ENCODE assay signal across 15 cellular contexts in genomic region chr15:99511529-99511864, GRCh38. TPM values are rescaled to one million over a fixed set of nuclear protein-coding genes. Genes with fewer than 3 reads are reported as not detected.
A peak's percentile ranks its signal among the peaks of the same experiment; 100 is the strongest.
DNase-seq lines count a peak whose midpoint lies in the region; ATAC-seq, FAIRE-seq and TF ChIP-seq lines count a peak whose summit lies in the region.
"Had no signal": no experiment of that assay in that cellular context is flagged by ENCODE, and none has a peak within 500 bp of the region (broad histone marks: within the 10 kb centered on the region; RNA-seq: fewer than 3 reads in every experiment).

No MANE protein-coding gene starts in this region.

- no peaks in the 10 kb centered on the region for H3K36me3 Mint-ChIP-seq in activated CD4-positive, alpha-beta memory T cell treated with anti-CD3 and anti-CD28 coated beads for 36 hours
- no peaks in the 10 kb centered on the region for H3K36me3 Mint-ChIP-seq in activated T-helper 2 cell treated with anti-CD3 and anti-CD28 coated beads, Interferon-gamma antibody, Interleukin-2, Interleukin-4, amounts not matched to agents 10 μg/mL and 5 μg/mL and 100 μg/mL, durations not matched to agents 14 hours and 24 hours and 36 hours (ENCODE audit: low read depth)

- H4K20me1 ChIP-seq in IMR-90 (ENCODE audit: insufficient read depth, low read length), result no peaks in the 10 kb centered on the region

- TF ChIP-seq POLR2A in IMR-90 (IDR thresholded peaks at IDR 0.05; ENCODE audit: low read depth, low read length) (no peak), H54 (IDR thresholded peaks at IDR 0.05; ENCODE audit: low read depth, low read length) (no peak)

- H2BK15ac ChIP-seq in IMR-90 (ENCODE audit: low read depth, low read length), result no peak overlapping the region

- H3K4me1 ChIP-seq in IMR-90 (ENCODE audit: control insufficient read depth, insufficient read depth, low read length) (peaks cover 16% of the 10 kb centered on the region), psoas muscle (peaks cover 62% of the 10 kb centered on the region)

- H3K27ac ChIP-seq in IMR-90 (ENCODE audit: insufficient read depth, low read length) (no peak overlapping the region), psoas muscle (peak overlapping the region; percentile 94)
- H3K27ac ChIP-seq: PC-9, testis had no signal

- no peak overlapping the region for H3K27ac Mint-ChIP-seq in activated CD4-positive, alpha-beta memory T cell treated with anti-CD3 and anti-CD28 coated beads for 36 hours
- no peak overlapping the region for H3K27ac Mint-ChIP-seq in activated T-helper 2 cell treated with anti-CD3 and anti-CD28 coated beads, Interferon-gamma antibody, Interleukin-2, Interleukin-4, amounts not matched to agents 10 μg/mL and 5 μg/mL and 100 μg/mL, durations not matched to agents 14 hours and 24 hours and 36 hours
- H3K27ac Mint-ChIP-seq: activated CD8-positive, alpha-beta T cell treated with anti-CD3 and anti-CD28 coated beads, Interleukin-2, amount 10 ng/mL, durations not matched to agents 7 days and 5 days; activated naive CD8-positive, alpha-beta T cell had no signal

- peaks cover 6% of the 10 kb centered on the region for H3K4me1 Mint-ChIP-seq in activated CD4-positive, alpha-beta memory T cell treated with anti-CD3 and anti-CD28 coated beads for 36 hours (ENCODE audit: low read depth)
- H3K4me1 Mint-ChIP-seq in activated T-helper 2 cell treated with anti-CD3 and anti-CD28 coated beads, Interferon-gamma antibody, Interleukin-2, Interleukin-4, amounts not matched to agents 10 μg/mL and 5 μg/mL and 100 μg/mL, durations not matched to agents 14 hours and 24 hours and 36 hours (ENCODE audit: low read depth), result peaks cover 41% of the 10 kb centered on the region

- H3K9me3 Mint-ChIP-seq in activated CD4-positive, alpha-beta memory T cell treated with anti-CD3 and anti-CD28 coated beads for 36 hours, result peaks cover 3% of the 10 kb centered on the region
- H3K9me3 Mint-ChIP-seq in activated T-helper 2 cell treated with anti-CD3 and anti-CD28 coated beads, Interferon-gamma antibody, Interleukin-2, Interleukin-4, amounts not matched to agents 10 μg/mL and 5 μg/mL and 100 μg/mL, durations not matched to agents 14 hours and 24 hours and 36 hours, result peaks cover 3% of the 10 kb centered on the region

- dilution Hi-C loops in IMR-90 (cut with HindIII; ENCODE audit: low sequenced_read_pairs, unreplicated experiment), result no loop called here

- in situ Hi-C loops in IMR-90 (cut with MboI; ENCODE audit: low sequenced_read_pairs), result no loop called here

- no peak overlapping the region for H2BK5ac ChIP-seq in IMR-90 (ENCODE audit: low read depth, low read length, poor library complexity, severe bottlenecking)

- CTCF ChIA-PET in IMR-90 (lab: Yijun Ruan, JAX), result interaction anchor here (0.7 to 1.4 kb wide), 2 partner anchors 34 to 193 kb away, joined by 4 read pairs; no protein-coding TSS in a partner anchor
- CTCF ChIA-PET in activated CD4-positive, alpha-beta memory T cell treated with anti-CD3 and anti-CD28 coated beads for 36 hours (lab: Charles Lee), result interaction anchor here (1.0 kb wide), 1 partner anchor 193 kb away, joined by 3 read pairs; no protein-coding TSS in a partner anchor

- H4K5ac ChIP-seq in IMR-90 (ENCODE audit: low read depth, low read length), result no peak overlapping the region

- H2AK5ac ChIP-seq in IMR-90 (ENCODE audit: low read depth, low read length), result no peak overlapping the region

- intact Hi-C loops in IMR-90 (cut with micrococcal nuclease) (no loop called here), psoas muscle (cut with DNase I) (loop anchor here (5.0 kb wide), 2 partner anchors 51 to 196 kb away; no protein-coding TSS in a partner anchor)
- intact Hi-C loops in activated CD4-positive, alpha-beta memory T cell treated with anti-CD3 and anti-CD28 coated beads for 36 hours (cut with micrococcal nuclease), result no loop called here
- intact Hi-C loops in activated T-helper 2 cell treated with anti-CD3 and anti-CD28 coated beads, Interferon-gamma antibody, Interleukin-2, Interleukin-4, amounts not matched to agents 10 μg/mL and 5 μg/mL and 100 μg/mL, durations not matched to agents 14 hours and 24 hours and 36 hours (cut with micrococcal nuclease), result no loop called here

- no peak overlapping the region for H2AFZ ChIP-seq in IMR-90 (replicated peaks; ENCODE audit: low read length, poor library complexity)
- H2AFZ ChIP-seq: PC-9 had no signal

- H3K79me1 ChIP-seq in IMR-90 (ENCODE audit: low read depth in 1 of 2, low read length in 2 of 2), result no peaks in the 10 kb centered on the region

- peaks cover 4% of the 10 kb centered on the region for H3K9me3 ChIP-seq in IMR-90 (ENCODE audit: control insufficient read depth, insufficient read depth, low read length)
- no peaks in the 10 kb centered on the region for H3K9me3 ChIP-seq in psoas muscle
- H3K9me3 ChIP-seq: testis had no signal

- no peak overlapping the region for H3K56ac ChIP-seq in IMR-90 (ENCODE audit: extremely low read depth, insufficient read depth, low read length)

- H3K4me3 Mint-ChIP-seq in activated CD4-positive, alpha-beta memory T cell treated with anti-CD3 and anti-CD28 coated beads for 36 hours, result no peak overlapping the region
- H3K4me3 Mint-ChIP-seq in activated T-helper 2 cell treated with anti-CD3 and anti-CD28 coated beads, Interferon-gamma antibody, Interleukin-2, Interleukin-4, amounts not matched to agents 10 μg/mL and 5 μg/mL and 100 μg/mL, durations not matched to agents 14 hours and 24 hours and 36 hours (ENCODE audit: low read depth), result no peak overlapping the region
- H3K4me3 Mint-ChIP-seq: activated CD8-positive, alpha-beta T cell treated with anti-CD3 and anti-CD28 coated beads, Interleukin-2, amount 10 ng/mL, durations not matched to agents 7 days and 5 days; activated naive CD8-positive, alpha-beta T cell had no signal

- no TSS peak for BruUV-seq in IMR-90 (replicated peaks; lab: Mats Ljungman, UMichigan)

- H3K27me3 ChIP-seq in IMR-90 (ENCODE audit: control insufficient read depth, insufficient read depth, low read length) (no peaks in the 10 kb centered on the region; the same call in 1 of the 2 replicates), psoas muscle (ENCODE audit: insufficient read depth in 3 of 3, low read length in 2 of 3) (no peaks in the 10 kb centered on the region)
- H3K27me3 ChIP-seq: testis had no signal

- no peak overlapping the region for H4K91ac ChIP-seq in IMR-90 (ENCODE audit: insufficient read depth, low read depth, low read length)

- no peak overlapping the region for H3K4me3 ChIP-seq in IMR-90 (ENCODE audit: insufficient read depth, low read depth, low read length)
- H3K4me3 ChIP-seq in psoas muscle, result peak overlapping the region; percentile 45
- H3K4me3 ChIP-seq: PC-9, testis had no signal

- no peak overlapping the region for H4K8ac ChIP-seq in IMR-90 (ENCODE audit: low read depth in 2 of 2, low read length in 2 of 2)

- no peak overlapping the region for H2BK120ac ChIP-seq in IMR-90 (ENCODE audit: low read depth, low read length)

- no peak overlapping the region for H3K23ac ChIP-seq in IMR-90 (ENCODE audit: low read depth, low read length)

- H2BK20ac ChIP-seq in IMR-90 (ENCODE audit: low read depth, low read length), result no peak overlapping the region

- H3K4ac ChIP-seq in IMR-90 (ENCODE audit: low read depth, low read length), result no peak overlapping the region

- ATAC-seq in IMR-90 (ENCODE audit: low read depth) (peak; percentile 11; the same call in 1 of the 2 replicates), psoas muscle (no peak)
- ATAC-seq: activated CD8-positive, alpha-beta T cell treated with anti-CD3 and anti-CD28 coated beads, Interleukin-2, amount 10 ng/mL, durations not matched to agents 7 days and 5 days had no signal

- no peak for FAIRE-seq in H54 (lab: Jason Lieb, UNC)
- FAIRE-seq: islet of Langerhans had no signal

- H3K9ac ChIP-seq in IMR-90 (ENCODE audit: low read depth, low read length), result no peak overlapping the region

- H3K14ac ChIP-seq in IMR-90 (replicated peaks; ENCODE audit: low read depth, low read length), result no peak overlapping the region

- H3K9me1 ChIP-seq in IMR-90 (ENCODE audit: insufficient read depth, low read length), result peaks cover 10% of the 10 kb centered on the region

- POLR2A ChIA-PET in IMR-90 (lab: Charles Lee; ENCODE audit: unreplicated experiment), result no interaction called here
- POLR2A ChIA-PET in activated CD4-positive, alpha-beta memory T cell treated with anti-CD3 and anti-CD28 coated beads for 36 hours (lab: Charles Lee), result no interaction called here

- TF ChIP-seq CTCF in IMR-90 (conservative IDR thresholded peaks at IDR 0.05; ENCODE audit: low read depth, low read length) (no peak), psoas muscle (IDR thresholded peaks at IDR 0.05) (no peak)

- DNase-seq in AG20443 (ENCODE audit: low spot score) (peak; percentile 53), IMR-90 (peak; percentile 61), dermis blood vessel endothelial cell (peak; percentile 79), psoas muscle (no peak), H54 (ENCODE audit: insufficient read length, low spot score) (no peak), NCI-H510A (lab: John Stamatoyannopoulos, UW) (no peak)
- no peak for DNase-seq in activated CD4-positive, alpha-beta memory T cell treated with anti-CD3 and anti-CD28 coated beads for 36 hours
- no peak for DNase-seq in activated T-helper 2 cell treated with anti-CD3 and anti-CD28 coated beads, Interferon-gamma antibody, Interleukin-2, Interleukin-4, amounts not matched to agents 10 μg/mL and 5 μg/mL and 100 μg/mL, durations not matched to agents 14 hours and 24 hours and 36 hours (ENCODE audit: low spot score)
- DNase-seq: activated CD8-positive, alpha-beta T cell treated with anti-CD3 and anti-CD28 coated beads, Interleukin-2, amount 10 ng/mL, durations not matched to agents 7 days and 5 days; PC-9; stimulated activated CD4-positive, alpha-beta T cell treated with anti-CD3 and anti-CD28 coated beads, Interleukin-4, amount 100 ng/mL, for 4 hours; T-helper 2 cell; testis had no signal

- H3K18ac ChIP-seq in IMR-90 (ENCODE audit: low read depth, low read length), result no peak overlapping the region; the same call in 1 of the 2 replicates

- H3K36me3 ChIP-seq in IMR-90 (ENCODE audit: control insufficient read depth, insufficient read depth, low read length), result no peaks in the 10 kb centered on the region
- no peaks in the 10 kb centered on the region for H3K36me3 ChIP-seq in psoas muscle (ENCODE audit: insufficient read depth in 1 of 2, low read depth in 1 of 2)

- TF ChIP-seq RAD21 in IMR-90 (IDR thresholded peaks at IDR 0.05; ENCODE audit: low read length), result no peak

- H3K4me2 ChIP-seq in IMR-90 (ENCODE audit: low read depth, low read length), result no peak overlapping the region
- H3K4me2 ChIP-seq: PC-9 had no signal

- no peaks in the 10 kb centered on the region for H3K27me3 Mint-ChIP-seq in activated CD4-positive, alpha-beta memory T cell treated with anti-CD3 and anti-CD28 coated beads for 36 hours
- no peaks in the 10 kb centered on the region for H3K27me3 Mint-ChIP-seq in activated T-helper 2 cell treated with anti-CD3 and anti-CD28 coated beads, Interferon-gamma antibody, Interleukin-2, Interleukin-4, amounts not matched to agents 10 μg/mL and 5 μg/mL and 100 μg/mL, durations not matched to agents 14 hours and 24 hours and 36 hours (ENCODE audit: low read depth)
- H3K27me3 Mint-ChIP-seq: activated naive CD8-positive, alpha-beta T cell had no signal

- no peak overlapping the region for H2AK9ac ChIP-seq in IMR-90 (replicated peaks; ENCODE audit: low read depth, low read length, poor library complexity)

- WGBS in IMR-90 (ENCODE audit: extremely low coverage in 2 of 2, insufficient read length in 1 of 2), 2 experiments, result no CpG with 5 or more reads among the region's 6 CpGs
- WGBS in psoas muscle, 3 donors, result 7 to 9% (median 7%) methylated on average over 6 of the region's 6 CpGs

RNA-seq across cellular contexts. Expression of gene MEF2A, which starts 54.3 kb away (rescaled TPM):
- total RNA-seq in IMR-90 (2012; rRNA removed) (16.7 and 20.8 TPM in 2 replicates), dermis blood vessel endothelial cell (24.2 and 25.4 TPM in 2 replicates), psoas muscle (10 to 100 TPM; 63.9 to 92.6 (median 70.3) TPM)
- polyA plus RNA-seq in IMR-90 (2012; rRNA removed) (16.1 and 16.6 TPM in 2 replicates), psoas muscle (10 to 100 TPM; 17.1 to 52.6 (median 21.0) TPM)
- 7.0 and 12.0 TPM in 2 replicates for polyA plus RNA-seq in IMR-90 (2012; cell fraction: cytosol; rRNA removed)
- 43.0 and 72.9 TPM in 2 replicates for polyA plus RNA-seq in IMR-90 (2012; cell fraction: nucleus; rRNA removed; ENCODE audit: low replicate concordance)
- total RNA-seq in activated CD4-positive, alpha-beta memory T cell treated with anti-CD3 and anti-CD28 coated beads for 36 hours, result 10 to 100 TPM; 15.9 to 19.5 TPM
- total RNA-seq in activated T-helper 2 cell treated with anti-CD3 and anti-CD28 coated beads, Interferon-gamma antibody, Interleukin-2, Interleukin-4, amounts not matched to agents 10 μg/mL and 5 μg/mL and 100 μg/mL, durations not matched to agents 14 hours and 24 hours and 36 hours, result 20.9 and 23.4 TPM in 2 replicates

Comparison
In these comparisons a context has a peak if more than half of its experiments do, and no peak if none do; other contexts are left out.
1. DNase-seq: peak in AG20443 (single experiment), IMR-90 (single experiment) and dermis blood vessel endothelial cell (single experiment); none in psoas muscle (0 of 2), activated CD4-positive, alpha-beta memory T cell treated with anti-CD3 and anti-CD28 coated beads for 36 hours (single experiment), activated T-helper 2 cell treated with anti-CD3 and anti-CD28 coated beads, Interferon-gamma antibody, Interleukin-2, Interleukin-4, amounts not matched to agents 10 μg/mL and 5 μg/mL and 100 μg/mL, durations not matched to agents 14 hours and 24 hours and 36 hours (single experiment), H54 (single experiment) and NCI-H510A (single experiment).
2. intact Hi-C loops: an anchor here in psoas muscle (5.0 kb wide); none called in IMR-90, activated CD4-positive, alpha-beta memory T cell treated with anti-CD3 and anti-CD28 coated beads for 36 hours and activated T-helper 2 cell treated with anti-CD3 and anti-CD28 coated beads, Interferon-gamma antibody, Interleukin-2, Interleukin-4, amounts not matched to agents 10 μg/mL and 5 μg/mL and 100 μg/mL, durations not matched to agents 14 hours and 24 hours and 36 hours.